ENCODE assay signal across 10 cellular contexts in the genomic region with DNA sequence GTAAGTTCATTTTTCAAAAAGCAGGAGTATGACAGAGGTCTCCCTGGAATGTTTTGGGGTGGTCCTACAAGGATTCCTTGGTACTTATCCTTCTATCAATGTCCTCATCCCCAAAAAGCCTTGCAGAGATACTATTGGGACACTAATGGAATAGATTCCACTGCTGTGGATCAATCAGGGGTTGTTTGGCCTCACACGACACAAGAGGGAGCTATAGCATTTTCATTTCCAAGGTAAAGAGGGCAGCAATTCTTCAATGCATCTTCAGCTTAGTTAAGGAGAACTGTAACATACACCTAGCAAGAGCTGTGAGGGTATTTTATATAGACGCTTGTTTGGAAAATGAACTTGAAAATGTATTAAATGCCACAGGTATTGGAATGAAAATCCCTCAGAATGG. TPM values are rescaled to one million over a fixed set of nuclear protein-coding genes. Genes with fewer than 3 reads are reported as not detected.
A peak's percentile ranks its signal among the peaks of the same experiment; 100 is the strongest.
DNase-seq lines count a peak whose midpoint lies in the region; ATAC-seq and TF ChIP-seq lines count a peak whose summit lies in the region.
"Had no signal": no experiment of that assay in that cellular context is flagged by ENCODE, and none has a peak within 500 bp of the region (broad histone marks: within the 10 kb centered on the region; RNA-seq: fewer than 3 reads in every experiment).

No MANE protein-coding gene starts in this region.

- H3K36me3 Mint-ChIP-seq in activated T-helper 17 cell treated with anti-CD3 and anti-CD28 coated beads, Interleukin-2, amount 50 U/mL, for 72 hours (ENCODE audit: low read depth) = no peaks in the 10 kb centered on the region
- no peaks in the 10 kb centered on the region for H3K36me3 Mint-ChIP-seq in stimulated activated effector memory CD8-positive, alpha-beta T cell treated with anti-CD3 and anti-CD28 coated beads, Interleukin-12 subunit alpha, Interleukin-12 subunit beta, amount 100 ng/mL, for 72 hours
- H3K36me3 Mint-ChIP-seq: immature natural killer cell had no signal

- TF ChIP-seq CTCF in Loucy (conservative IDR thresholded peaks at IDR 0.05; ENCODE audit: low read length) = peak; percentile 46

- no peak overlapping the region for H2AFZ ChIP-seq in Loucy (ENCODE audit: low read length)

- no peaks in the 10 kb centered on the region for H3K9me2 ChIP-seq in Loucy (replicated peaks; ENCODE audit: low read depth, low read length)

- no peaks in the 10 kb centered on the region for H3F3A ChIP-seq in Loucy (ENCODE audit: low read depth)

- no peaks in the 10 kb centered on the region for H3K9me3 ChIP-seq in Loucy (ENCODE audit: insufficient read depth, low read depth, low read length)

- no peaks in the 10 kb centered on the region for H3K36me3 ChIP-seq in Loucy (ENCODE audit: insufficient read depth, low read length)

- H3K4me2 ChIP-seq in Loucy (ENCODE audit: low read depth, low read length, poor library complexity, severe bottlenecking) = no peak overlapping the region

- intact Hi-C loops in posterior vena cava (cut with DNase I) = loop anchor here in 1 of 2 donors (2.0 kb wide), 1 partner anchor 59 kb away; no protein-coding TSS in a partner anchor

- ATAC-seq in activated T-helper 17 cell treated with anti-CD3 and anti-CD28 coated beads, Interleukin-2, amount 50 U/mL, for 72 hours (replicated peaks) = no peak
- ATAC-seq in stimulated activated effector memory CD8-positive, alpha-beta T cell treated with anti-CD3 and anti-CD28 coated beads, Interleukin-12 subunit alpha, Interleukin-12 subunit beta, amount 100 ng/mL, for 72 hours = no peak
- ATAC-seq: sciatic nerve had no signal

- H3K4me1 ChIP-seq in Loucy (ENCODE audit: insufficient read depth, low read length, poor library complexity, severe bottlenecking) = no peaks in the 10 kb centered on the region

- H3K4me3 Mint-ChIP-seq in activated T-helper 17 cell treated with anti-CD3 and anti-CD28 coated beads, Interleukin-2, amount 50 U/mL, for 72 hours = no peak overlapping the region
- H3K4me3 Mint-ChIP-seq in stimulated activated effector memory CD8-positive, alpha-beta T cell treated with anti-CD3 and anti-CD28 coated beads, Interleukin-12 subunit alpha, Interleukin-12 subunit beta, amount 100 ng/mL, for 72 hours = no peak overlapping the region
- H3K4me3 Mint-ChIP-seq: immature natural killer cell had no signal

- H3K27ac Mint-ChIP-seq in activated T-helper 17 cell treated with anti-CD3 and anti-CD28 coated beads, Interleukin-2, amount 50 U/mL, for 72 hours = no peak overlapping the region
- H3K27ac Mint-ChIP-seq in stimulated activated effector memory CD8-positive, alpha-beta T cell treated with anti-CD3 and anti-CD28 coated beads, Interleukin-12 subunit alpha, Interleukin-12 subunit beta, amount 100 ng/mL, for 72 hours = no peak overlapping the region
- H3K27ac Mint-ChIP-seq: immature natural killer cell had no signal

- H3K9me3 Mint-ChIP-seq in activated T-helper 17 cell treated with anti-CD3 and anti-CD28 coated beads, Interleukin-2, amount 50 U/mL, for 72 hours = no peaks in the 10 kb centered on the region
- H3K9me3 Mint-ChIP-seq in stimulated activated effector memory CD8-positive, alpha-beta T cell treated with anti-CD3 and anti-CD28 coated beads, Interleukin-12 subunit alpha, Interleukin-12 subunit beta, amount 100 ng/mL, for 72 hours = no peaks in the 10 kb centered on the region
- H3K9me3 Mint-ChIP-seq: immature natural killer cell had no signal

- no peaks in the 10 kb centered on the region for H3K27me3 Mint-ChIP-seq in activated T-helper 17 cell treated with anti-CD3 and anti-CD28 coated beads, Interleukin-2, amount 50 U/mL, for 72 hours

- no peaks in the 10 kb centered on the region for H3K4me1 Mint-ChIP-seq in activated T-helper 17 cell treated with anti-CD3 and anti-CD28 coated beads, Interleukin-2, amount 50 U/mL, for 72 hours
- H3K4me1 Mint-ChIP-seq in stimulated activated effector memory CD8-positive, alpha-beta T cell treated with anti-CD3 and anti-CD28 coated beads, Interleukin-12 subunit alpha, Interleukin-12 subunit beta, amount 100 ng/mL, for 72 hours = no peaks in the 10 kb centered on the region
- H3K4me1 Mint-ChIP-seq: immature natural killer cell had no signal

- DNase-seq in D341Med (ENCODE audit: low spot score) = peak; percentile 4
- peak; percentile 13 to 37 for DNase-seq in T47D (ENCODE audit: low read depth in 1 of 2, low spot score in 1 of 2)
- DNase-seq in medulla oblongata (ENCODE audit: extremely low spot score) = peak; percentile 2
- DNase-seq in posterior vena cava (ENCODE audit: low spot score) = no peak
- DNase-seq in stimulated activated effector memory CD8-positive, alpha-beta T cell treated with anti-CD3 and anti-CD28 coated beads, Interleukin-12 subunit alpha, Interleukin-12 subunit beta, amount 100 ng/mL, for 72 hours (ENCODE audit: low spot score in 2 of 2) = no peak
- no peak for DNase-seq in occipital lobe (lab: John Stamatoyannopoulos, UW)
- DNase-seq: immature natural killer cell had no signal

- no peaks in the 10 kb centered on the region for H3K79me2 ChIP-seq in Loucy (ENCODE audit: insufficient read depth, low read length)

- in situ Hi-C loops in T47D (cut with HindIII; ENCODE audit: low pct_unique_long_range_greater_than_20kb, low sequenced_read_pairs) = no loop called here

- H3K9ac ChIP-seq in Loucy (ENCODE audit: low read depth, low read length, poor library complexity, severe bottlenecking) = no peak overlapping the region

- H3K4me3 ChIP-seq in Loucy (ENCODE audit: low read length, poor library complexity, severe bottlenecking) = no peak overlapping the region

- H4K20me1 ChIP-seq in Loucy (ENCODE audit: insufficient read depth, low read length, poor library complexity, severe bottlenecking) = no peaks in the 10 kb centered on the region

- no peaks in the 10 kb centered on the region for H3K27me3 ChIP-seq in Loucy (ENCODE audit: insufficient read depth, low read length, poor library complexity, severe bottlenecking)

RNA-seq across cellular contexts. Expression of a gene that starts 50.9 kb away (rescaled TPM):
- total RNA-seq in posterior vena cava = not detected
- total RNA-seq in activated T-helper 17 cell treated with anti-CD3 and anti-CD28 coated beads, Interleukin-2, amount 50 U/mL, for 72 hours = not detected
- not detected for total RNA-seq in occipital lobe
- total RNA-seq: sciatic nerve had no signal

Comparison
In these comparisons a context has a peak if more than half of its experiments do, and no peak if none do; other contexts are left out.
1. DNase-seq: peak in D341Med (single experiment), T47D (2 of 2) and medulla oblongata (single experiment); none in posterior vena cava (single experiment), stimulated activated effector memory CD8-positive, alpha-beta T cell treated with anti-CD3 and anti-CD28 coated beads, Interleukin-12 subunit alpha, Interleukin-12 subunit beta, amount 100 ng/mL, for 72 hours (0 of 2) and occipital lobe (single experiment).